Comparison of ENCODE assay signal across 8 cellular contexts in genomic region chr12:11650697-11651281, GRCh38. TPM values are rescaled to one million over a fixed set of nuclear protein-coding genes. Genes with fewer than 3 reads are reported as not detected.
DNase-seq lines count a peak whose midpoint lies in the region; ATAC-seq and TF ChIP-seq lines count a peak whose summit lies in the region.

No MANE protein-coding gene starts in this region.

- DNase-seq in NAMALWA (ENCODE audit: low spot score) (peak; percentile 82), foreskin fibroblast (peak in 1 of 2 donors; percentile 53), osteoblast (ENCODE audit: insufficient read length, low spot score, missing footprints) (no peak), NCI-H2227 treated with DMSO at 0.1 percent for 48 hours (lab: John Stamatoyannopoulos, UW) (no peak)
- DNase-seq in activated CD8-positive, alpha-beta T cell treated with anti-CD3 and anti-CD28 coated beads for 36 hours = peak; percentile 42

- peak overlapping the region; percentile 76 for H3K27ac ChIP-seq in osteoblast (ENCODE audit: low read depth, low read length)

- peaks cover 5% of the 10 kb centered on the region for H3K36me3 Mint-ChIP-seq in activated CD8-positive, alpha-beta T cell treated with anti-CD3 and anti-CD28 coated beads for 36 hours (ENCODE audit: low read depth)

- H3K36me3 ChIP-seq in osteoblast (ENCODE audit: insufficient read depth, low read length) = no peaks in the 10 kb centered on the region

- POLR2A ChIA-PET in activated CD8-positive, alpha-beta T cell treated with anti-CD3 and anti-CD28 coated beads for 36 hours (lab: Charles Lee) = interaction anchor here (0.6 to 1.6 kb wide), 15 partner anchors 7 to 521 kb away, joined by 3 to 10 read pairs (median 4); no protein-coding TSS in a partner anchor

- H3K4me1 Mint-ChIP-seq in activated CD8-positive, alpha-beta T cell treated with anti-CD3 and anti-CD28 coated beads for 36 hours (ENCODE audit: low read depth) = peaks cover 39% of the 10 kb centered on the region

- H4K20me1 ChIP-seq in osteoblast (ENCODE audit: insufficient read depth, low read length) = peaks cover 4% of the 10 kb centered on the region

- CTCF ChIA-PET in activated CD8-positive, alpha-beta T cell treated with anti-CD3 and anti-CD28 coated beads for 36 hours (lab: Charles Lee) = no interaction called here

- H3K27me3 Mint-ChIP-seq in activated CD8-positive, alpha-beta T cell treated with anti-CD3 and anti-CD28 coated beads for 36 hours = no peaks in the 10 kb centered on the region

- peak overlapping the region; percentile 86 for H3K4me2 ChIP-seq in osteoblast (ENCODE audit: insufficient read depth, low read length)

- ATAC-seq in activated CD8-positive, alpha-beta T cell treated with anti-CD3 and anti-CD28 coated beads for 36 hours = no peak
- ATAC-seq in GM21619 (IDR thresholded peaks at IDR 0.05; ENCODE audit: unreplicated experiment) (no peak), HG03196 (IDR thresholded peaks at IDR 0.05; ENCODE audit: unreplicated experiment) (no peak)

- H3K27ac Mint-ChIP-seq in activated CD8-positive, alpha-beta T cell treated with anti-CD3 and anti-CD28 coated beads for 36 hours = peak overlapping the region; percentile 95

- H3K4me3 ChIP-seq in GM08714 (ENCODE audit: low read length) (peak overlapping the region; percentile 90), foreskin fibroblast (ENCODE audit: low read depth in 1 of 2, low read length in 2 of 2) (peak overlapping the region; percentile 70 to 84), osteoblast (ENCODE audit: insufficient read depth, low read length) (peak overlapping the region; percentile 89)

- TF ChIP-seq CTCF in activated CD8-positive, alpha-beta T cell treated with anti-CD3 and anti-CD28 coated beads for 36 hours (IDR thresholded peaks at IDR 0.05) = no peak
- TF ChIP-seq CTCF in foreskin fibroblast (IDR thresholded peaks at IDR 0.05; ENCODE audit: low read depth, low read length) = no peak
- TF ChIP-seq CTCF in osteoblast (IDR thresholded peaks at IDR 0.05; ENCODE audit: extremely low read depth, low read depth, low read length) = peak; percentile 6

- H3K79me2 ChIP-seq in osteoblast (ENCODE audit: insufficient read depth, low read length) = peaks cover 57% of the 10 kb centered on the region

- H3K9me3 Mint-ChIP-seq in activated CD8-positive, alpha-beta T cell treated with anti-CD3 and anti-CD28 coated beads for 36 hours = no peaks in the 10 kb centered on the region

- intact Hi-C loops in activated CD8-positive, alpha-beta T cell treated with anti-CD3 and anti-CD28 coated beads for 36 hours (cut with micrococcal nuclease) = loop anchor here (5.0 to 10.0 kb wide), 2 partner anchors 117 to 254 kb away; no protein-coding TSS in a partner anchor

- no peaks in the 10 kb centered on the region for H3K9me3 ChIP-seq in osteoblast (ENCODE audit: low read depth, low read length)

- peaks cover 13% of the 10 kb centered on the region for H3K4me1 ChIP-seq in osteoblast (ENCODE audit: insufficient read depth, low read length)

- H3K4me3 Mint-ChIP-seq in activated CD8-positive, alpha-beta T cell treated with anti-CD3 and anti-CD28 coated beads for 36 hours = peak overlapping the region; percentile 86

- H2AFZ ChIP-seq in osteoblast (ENCODE audit: low read length) = peak overlapping the region; percentile 4

- H3K27me3 ChIP-seq in osteoblast (ENCODE audit: insufficient read depth, low read length) = no peaks in the 10 kb centered on the region

RNA-seq across cellular contexts. Expression of gene ETV6, which starts 1.3 kb away (rescaled TPM):
- 10 to 100 TPM; 20.5 to 22.7 TPM for total RNA-seq in activated CD8-positive, alpha-beta T cell treated with anti-CD3 and anti-CD28 coated beads for 36 hours
- total RNA-seq in osteoblast = 16.3 and 18.3 TPM in 2 replicates

Comparison
In these comparisons a context has a peak if more than half of its experiments do, and no peak if none do; other contexts are left out.
1. DNase-seq: peak in NAMALWA (single experiment) and activated CD8-positive, alpha-beta T cell treated with anti-CD3 and anti-CD28 coated beads for 36 hours (single experiment); none in osteoblast (single experiment) and NCI-H2227 treated with DMSO at 0.1 percent for 48 hours (single experiment).
2. Peak in every context shown above with its lines, with median percentiles within 50 percentile points of each other: H3K4me3 ChIP-seq.